In the genomic region with DNA sequence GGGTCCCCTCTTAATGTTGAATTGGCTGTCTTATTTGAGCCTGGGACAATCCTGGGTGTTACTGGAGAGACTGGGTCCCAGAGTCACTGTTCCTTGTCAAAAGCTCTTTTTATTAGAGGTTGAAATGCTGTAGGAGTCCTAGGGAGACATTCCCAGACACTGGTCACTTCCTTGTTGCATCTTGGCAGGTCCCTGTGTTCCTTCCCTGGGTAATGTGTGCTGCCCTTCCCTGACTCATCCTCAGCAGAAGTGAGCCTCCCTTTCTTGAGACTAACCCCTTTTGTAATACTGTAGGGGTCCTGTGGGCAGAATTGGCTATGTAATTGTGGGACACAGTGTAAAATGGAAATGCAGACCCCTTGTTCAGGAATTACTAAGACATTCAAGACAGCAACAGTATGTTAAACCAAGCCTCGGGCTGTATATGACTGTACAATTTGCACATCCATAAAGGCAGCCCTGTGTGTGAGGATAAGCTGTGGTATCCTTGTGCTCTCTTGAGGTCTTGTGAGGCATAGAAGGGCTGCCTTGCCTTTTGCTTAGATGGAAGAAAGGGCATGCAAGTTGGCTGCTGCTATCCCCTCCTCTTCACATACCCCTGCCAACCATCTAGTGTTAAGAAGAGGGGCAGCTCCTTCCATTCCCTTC, we compare ENCODE assay signal across 19 cellular contexts. TPM values are rescaled to one million over a fixed set of nuclear protein-coding genes. Genes with fewer than 3 reads are reported as not detected.
"Had no signal": no experiment of that assay in that cellular context is flagged by ENCODE, and none has a peak within 500 bp of the region (broad histone marks: within the 10 kb centered on the region; RNA-seq: fewer than 3 reads in every experiment).

No MANE protein-coding gene starts in this region.

- H3K4me1 ChIP-seq: prostate gland, right lobe of liver, testis had no signal

- H3K36me3 ChIP-seq: adrenal gland, heart right ventricle, prostate gland, right lobe of liver had no signal

- H3K27ac ChIP-seq: adrenal gland, body of pancreas, heart right ventricle, prostate gland, right lobe of liver, testis had no signal

- H3K9me3 Mint-ChIP-seq: activated B cell treated with CpG ODN at 0.5 μM for 24 hours; activated CD4-positive, alpha-beta T cell treated with anti-CD3 and anti-CD28 coated beads, Interleukin-2, amount 10 ng/mL, durations not matched to agents 24 days and 14 days; dendritic cell treated with granulocyte-macrophage colony-stimulating factor and Interleukin-4, amounts not matched to agents 40 ng/mL and 50 ng/mL, for 4 days; nephron had no signal

- ATAC-seq: body of pancreas; left lobe of liver; right lobe of liver; stimulated activated naive CD8-positive, alpha-beta T cell treated with anti-CD3 and anti-CD28 coated beads, Interleukin-15, Interleukin-2, amounts not matched to agents 100 U/mL and 50 U/mL, for 24 hours; T-helper 17 cell had no signal

- DNase-seq: activated B cell treated with CpG ODN at 0.5 μM for 24 hours; activated CD4-positive, alpha-beta T cell treated with anti-CD3 and anti-CD28 coated beads, Interleukin-2, amount 10 ng/mL, durations not matched to agents 24 days and 14 days; activated CD8-positive, alpha-beta memory T cell treated with anti-CD3 and anti-CD28 coated beads for 24 hours; activated naive CD4-positive, alpha-beta T cell treated with anti-CD3 and anti-CD28 coated beads, Interleukin-2, amount 50 U/mL, for 16 hours; activated T-cell treated with anti-CD3 and anti-CD28 coated beads for 4 hours; body of pancreas; heart right ventricle; right lobe of liver; stimulated activated CD4-positive, alpha-beta T cell treated with anti-CD3 and anti-CD28 coated beads, Interleukin-12 subunit alpha, Interleukin-12 subunit beta, amount 100 ng/mL, for 4 hours; stimulated activated naive CD8-positive, alpha-beta T cell treated with anti-CD3 and anti-CD28 coated beads, Interleukin-15, Interleukin-2, amounts not matched to agents 100 U/mL and 50 U/mL, for 24 hours; T-helper 17 cell; testis had no signal

- H3K4me3 ChIP-seq: adrenal gland, body of pancreas, heart right ventricle, prostate gland, right lobe of liver, testis had no signal

- H3K4me3 Mint-ChIP-seq: activated B cell treated with CpG ODN at 0.5 μM for 24 hours; activated CD4-positive, alpha-beta T cell treated with anti-CD3 and anti-CD28 coated beads, Interleukin-2, amount 10 ng/mL, durations not matched to agents 24 days and 14 days; dendritic cell treated with granulocyte-macrophage colony-stimulating factor and Interleukin-4, amounts not matched to agents 40 ng/mL and 50 ng/mL, for 4 days; nephron; T-helper 17 cell had no signal

- FAIRE-seq: frontal cortex, islet of Langerhans had no signal

- H3K27ac Mint-ChIP-seq: activated B cell treated with CpG ODN at 0.5 μM for 24 hours; activated CD4-positive, alpha-beta T cell treated with anti-CD3 and anti-CD28 coated beads, Interleukin-2, amount 10 ng/mL, durations not matched to agents 24 days and 14 days; dendritic cell treated with granulocyte-macrophage colony-stimulating factor and Interleukin-4, amounts not matched to agents 40 ng/mL and 50 ng/mL, for 4 days; nephron; T-helper 17 cell had no signal

- H3K27me3 ChIP-seq: adrenal gland, body of pancreas, heart right ventricle, right lobe of liver, testis had no signal

- H3K9me3 ChIP-seq: adrenal gland, body of pancreas, heart right ventricle, prostate gland, right lobe of liver, testis had no signal

- H3K4me1 Mint-ChIP-seq: activated CD4-positive, alpha-beta T cell treated with anti-CD3 and anti-CD28 coated beads, Interleukin-2, amount 10 ng/mL, durations not matched to agents 24 days and 14 days had no signal

RNA-seq across cellular contexts. Expression of a gene that starts 53.5 kb away (rescaled TPM):
- total RNA-seq: activated CD4-positive, alpha-beta T cell treated with anti-CD3 and anti-CD28 coated beads, Interleukin-2, amount 10 ng/mL, durations not matched to agents 24 days and 14 days; T-helper 17 cell had no signal
